In the genomic region with DNA sequence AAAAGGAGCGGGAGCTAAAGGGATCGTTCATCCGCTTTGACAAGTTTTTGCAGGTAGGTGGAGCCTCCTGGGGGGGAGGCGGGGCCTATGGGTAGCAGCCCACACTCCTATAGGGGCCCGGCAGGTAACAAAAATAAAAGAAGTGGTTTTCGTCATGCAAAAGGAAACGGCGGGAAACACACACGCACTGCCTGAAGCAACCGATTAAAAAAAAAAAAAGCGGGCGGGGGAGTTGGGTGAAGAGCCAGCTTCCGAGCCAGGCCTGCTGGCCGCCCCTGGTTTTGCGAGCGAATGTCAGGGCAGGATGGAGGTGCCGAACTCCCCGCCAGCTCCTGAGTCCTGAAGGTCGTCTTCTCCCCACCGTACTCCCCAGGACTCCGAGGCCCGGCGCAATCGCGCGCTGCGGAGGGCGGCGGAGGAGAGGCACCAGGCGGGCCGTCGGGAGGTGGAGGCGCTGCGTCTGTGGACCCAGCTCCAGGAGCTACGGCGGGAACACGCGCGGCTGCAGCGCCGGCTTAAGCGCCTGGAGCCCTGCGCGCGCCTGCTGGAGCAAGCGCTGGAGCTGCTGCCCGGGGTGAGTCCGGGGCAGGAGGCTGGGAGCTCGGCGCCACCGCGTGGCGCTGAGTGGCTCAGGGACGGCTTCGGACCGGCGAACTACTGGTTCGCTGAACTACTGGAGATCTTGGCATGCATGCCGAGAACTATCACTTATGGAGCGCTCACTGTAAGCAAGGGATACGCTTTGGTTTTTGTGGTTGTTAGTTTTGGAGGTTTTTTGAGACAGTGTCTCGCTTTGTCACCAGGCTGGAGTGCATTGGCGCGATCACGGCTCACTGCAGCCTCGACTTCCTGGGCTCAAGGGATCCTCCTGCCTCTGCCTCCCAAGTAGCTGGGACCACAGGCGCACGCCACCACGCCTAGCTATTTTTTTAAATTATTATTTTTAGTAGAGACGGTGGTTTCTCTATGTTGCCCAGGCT, we compare ENCODE assay signal across 1 cellular context.
TF ChIP-seq lines count a peak whose summit lies in the region.

No MANE protein-coding gene starts in this region.

TF ChIP-seq in K562, 482 proteins besides CTCF, POLR2A, EP300 and RAD21 (continued from another document and continues in another):
- TF ChIP-seq ATF6 (CRISPR knock-in tag; IDR thresholded peaks at IDR 0.05) (no peak), TRIM24 (IDR thresholded peaks at IDR 0.05) (no peak), FOXA1 (IDR thresholded peaks at IDR 0.05; ENCODE audit: borderline replicate concordance) (no peak), HSF4 (CRISPR knock-in tag; IDR thresholded peaks at IDR 0.05; ENCODE audit: borderline replicate concordance) (no peak), DMBX1 (CRISPR knock-in tag; IDR thresholded peaks at IDR 0.05; ENCODE audit: borderline replicate concordance) (no peak), EGR1 (conservative IDR thresholded peaks at IDR 0.05) (no peak), ELF1 (tag; IDR thresholded peaks at IDR 0.05) (no peak), ZNF780A (CRISPR knock-in tag; IDR thresholded peaks at IDR 0.05) (no peak), KHSRP (IDR thresholded peaks at IDR 0.05) (no peak), SAFB2 (IDR thresholded peaks at IDR 0.05; ENCODE audit: borderline replicate concordance, low read depth, low read length, severe bottlenecking) (no peak), CSDE1 (IDR thresholded peaks at IDR 0.05) (no peak), ZNF146 (CRISPR knock-in tag; IDR thresholded peaks at IDR 0.05; ENCODE audit: unreplicated experiment) (no peak), ZNF232 (CRISPR knock-in tag; IDR thresholded peaks at IDR 0.05) (peak; percentile 96), ZNF217 (CRISPR knock-in tag; IDR thresholded peaks at IDR 0.05) (no peak), RBFOX2 (IDR thresholded peaks at IDR 0.05; ENCODE audit: low read depth, low read length) (peak; percentile 52), ZBTB8A (IDR thresholded peaks at IDR 0.05; ENCODE audit: partially characterized antibody) (no peak), CTBP1 (IDR thresholded peaks at IDR 0.05; ENCODE audit: borderline replicate concordance) (peak; percentile 80; the same call in 1 of the 2 replicates), ZFX (CRISPR knock-in tag; IDR thresholded peaks at IDR 0.05) (peak; percentile 62), ZNF3 (CRISPR knock-in tag; IDR thresholded peaks at IDR 0.05) (no peak), ETV6 (IDR thresholded peaks at IDR 0.05; ENCODE audit: borderline replicate concordance in 1 of 2, low read depth in 2 of 2, low read length in 1 of 2) (no peak), ETV6 (CRISPR knock-in tag; IDR thresholded peaks at IDR 0.05; ENCODE audit: borderline replicate concordance) (peak; percentile 76; the same call in 1 of the 2 replicates), ZNF551 (CRISPR knock-in tag; IDR thresholded peaks at IDR 0.05) (no peak), JUNB (CRISPR knock-in tag; conservative IDR thresholded peaks at IDR 0.05) (no peak), DACH1 (IDR thresholded peaks at IDR 0.05; ENCODE audit: partially characterized antibody) (no peak), OTX1 (CRISPR knock-in tag; IDR thresholded peaks at IDR 0.05) (no peak), NCOA6 (IDR thresholded peaks at IDR 0.05) (no peak), ZNF124 (CRISPR knock-in tag; IDR thresholded peaks at IDR 0.05) (no peak), ZNF408 (CRISPR knock-in tag; IDR thresholded peaks at IDR 0.05; ENCODE audit: low read depth) (no peak), HDAC6 (IDR thresholded peaks at IDR 0.05; ENCODE audit: low read depth, low read length) (peak; percentile 90; the same call in 1 of the 2 replicates), MEF2D (tag; conservative IDR thresholded peaks at IDR 0.05; ENCODE audit: low read depth) (no peak), SP1 (CRISPR knock-in tag; IDR thresholded peaks at IDR 0.05) (no peak), TBP (optimal IDR thresholded peaks at IDR 0.05; ENCODE audit: low read depth, low read length) (no peak), TRIM28 (IDR thresholded peaks at IDR 0.05) (no peak), ESRRA (IDR thresholded peaks at IDR 0.05; ENCODE audit: borderline replicate concordance, low read depth) (no peak; the same call in 1 of the 2 replicates), GTF2B (IDR thresholded peaks at IDR 0.05; ENCODE audit: extremely low read depth, insufficient read length) (no peak), MED1 (CRISPR knock-in tag; IDR thresholded peaks at IDR 0.05; ENCODE audit: borderline replicate concordance) (no peak), HMG20A (CRISPR knock-in tag; conservative IDR thresholded peaks at IDR 0.05) (no peak), ASH1L (IDR thresholded peaks at IDR 0.05; ENCODE audit: borderline replicate concordance, low read depth, partially characterized antibody) (no peak), RCOR1 (IDR thresholded peaks at IDR 0.05; ENCODE audit: borderline replicate concordance in 1 of 2, low read depth in 2 of 2, low read length in 2 of 2) (peak in 1 of 2 experiments; percentile 31; a peak in 1 of 4 replicates), MTA3 (IDR thresholded peaks at IDR 0.05; ENCODE audit: borderline replicate concordance) (0 out of 2 replicates have a peak, but pooled peaks have one; percentile 56), HMBOX1 (IDR thresholded peaks at IDR 0.05) (no peak), HIVEP1 (CRISPR knock-in tag; IDR thresholded peaks at IDR 0.05) (no peak), TAF7 (tag; IDR thresholded peaks at IDR 0.05) (no peak), CEBPZ (IDR thresholded peaks at IDR 0.05; ENCODE audit: borderline replicate concordance, low read depth, low read length) (no peak), SLC30A9 (CRISPR knock-in tag; IDR thresholded peaks at IDR 0.05) (no peak), SMC3 (conservative IDR thresholded peaks at IDR 0.05; ENCODE audit: insufficient read depth, low read depth, low read length) (peak; percentile 59), NRF1 (conservative IDR thresholded peaks at IDR 0.05 in 1 of 2, IDR thresholded peaks at IDR 0.05 in 1 of 2) (peak; percentile 85 to 88), CBX1 (IDR thresholded peaks at IDR 0.05; ENCODE audit: low read depth) (0 out of 2 replicates have a peak, but pooled peaks have one; percentile 41), ZBTB17 (CRISPR knock-in tag; IDR thresholded peaks at IDR 0.05) (no peak), JUND (IDR thresholded peaks at IDR 0.05; ENCODE audit: borderline replicate concordance, low read depth, low read length) (0 out of 2 replicates have a peak, but pooled peaks have one; percentile 19), JUND (tag; IDR thresholded peaks at IDR 0.05; ENCODE audit: borderline replicate concordance, low read depth, low read length) (no peak), SMAD4 (CRISPR knock-in tag; conservative IDR thresholded peaks at IDR 0.05) (peak; percentile 69), ZNF584 (CRISPR knock-in tag; IDR thresholded peaks at IDR 0.05; ENCODE audit: low read depth) (no peak), ZNF766 (CRISPR knock-in tag; conservative IDR thresholded peaks at IDR 0.05) (no peak), CCNT2 (IDR thresholded peaks at IDR 0.05; ENCODE audit: borderline replicate concordance, extremely low read depth, insufficient read length, low read depth, low read length) (peak; percentile 28)
- TF ChIP-seq, protein P1, sequence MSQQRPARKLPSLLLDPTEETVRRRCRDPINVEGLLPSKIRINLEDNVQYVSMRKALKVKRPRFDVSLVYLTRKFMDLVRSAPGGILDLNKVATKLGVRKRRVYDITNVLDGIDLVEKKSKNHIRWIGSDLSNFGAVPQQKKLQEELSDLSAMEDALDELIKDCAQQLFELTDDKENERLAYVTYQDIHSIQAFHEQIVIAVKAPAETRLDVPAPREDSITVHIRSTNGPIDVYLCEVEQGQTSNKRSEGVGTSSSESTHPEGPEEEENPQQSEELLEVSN (IDR thresholded peaks at IDR 0.05; ENCODE audit: borderline replicate concordance in 1 of 2, extremely low read depth in 1 of 2, insufficient read depth in 1 of 2, insufficient read length in 1 of 2, low read depth in 1 of 2, low read length in 1 of 2, poor library complexity in 1 of 2, severe bottlenecking in 1 of 2) = peak; percentile 75 to 93
- TF ChIP-seq, protein P2, sequence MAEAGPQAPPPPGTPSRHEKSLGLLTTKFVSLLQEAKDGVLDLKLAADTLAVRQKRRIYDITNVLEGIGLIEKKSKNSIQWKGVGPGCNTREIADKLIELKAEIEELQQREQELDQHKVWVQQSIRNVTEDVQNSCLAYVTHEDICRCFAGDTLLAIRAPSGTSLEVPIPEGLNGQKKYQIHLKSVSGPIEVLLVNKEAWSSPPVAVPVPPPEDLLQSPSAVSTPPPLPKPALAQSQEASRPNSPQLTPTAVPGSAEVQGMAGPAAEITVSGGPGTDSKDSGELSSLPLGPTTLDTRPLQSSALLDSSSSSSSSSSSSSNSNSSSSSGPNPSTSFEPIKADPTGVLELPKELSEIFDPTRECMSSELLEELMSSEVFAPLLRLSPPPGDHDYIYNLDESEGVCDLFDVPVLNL (CRISPR knock-in tag; IDR thresholded peaks at IDR 0.05; ENCODE audit: low read depth) = peak; percentile 29; the same call in 1 of the 2 replicates
- TF ChIP-seq, protein P3, sequence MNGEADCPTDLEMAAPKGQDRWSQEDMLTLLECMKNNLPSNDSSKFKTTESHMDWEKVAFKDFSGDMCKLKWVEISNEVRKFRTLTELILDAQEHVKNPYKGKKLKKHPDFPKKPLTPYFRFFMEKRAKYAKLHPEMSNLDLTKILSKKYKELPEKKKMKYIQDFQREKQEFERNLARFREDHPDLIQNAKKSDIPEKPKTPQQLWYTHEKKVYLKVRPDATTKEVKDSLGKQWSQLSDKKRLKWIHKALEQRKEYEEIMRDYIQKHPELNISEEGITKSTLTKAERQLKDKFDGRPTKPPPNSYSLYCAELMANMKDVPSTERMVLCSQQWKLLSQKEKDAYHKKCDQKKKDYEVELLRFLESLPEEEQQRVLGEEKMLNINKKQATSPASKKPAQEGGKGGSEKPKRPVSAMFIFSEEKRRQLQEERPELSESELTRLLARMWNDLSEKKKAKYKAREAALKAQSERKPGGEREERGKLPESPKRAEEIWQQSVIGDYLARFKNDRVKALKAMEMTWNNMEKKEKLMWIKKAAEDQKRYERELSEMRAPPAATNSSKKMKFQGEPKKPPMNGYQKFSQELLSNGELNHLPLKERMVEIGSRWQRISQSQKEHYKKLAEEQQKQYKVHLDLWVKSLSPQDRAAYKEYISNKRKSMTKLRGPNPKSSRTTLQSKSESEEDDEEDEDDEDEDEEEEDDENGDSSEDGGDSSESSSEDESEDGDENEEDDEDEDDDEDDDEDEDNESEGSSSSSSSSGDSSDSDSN (IDR thresholded peaks at IDR 0.05; ENCODE audit: borderline replicate concordance in 1 of 2, low read depth in 2 of 2, low read length in 2 of 2) = peak; percentile 97; a peak in 3 of 4 replicates
- TF ChIP-seq, protein P4, sequence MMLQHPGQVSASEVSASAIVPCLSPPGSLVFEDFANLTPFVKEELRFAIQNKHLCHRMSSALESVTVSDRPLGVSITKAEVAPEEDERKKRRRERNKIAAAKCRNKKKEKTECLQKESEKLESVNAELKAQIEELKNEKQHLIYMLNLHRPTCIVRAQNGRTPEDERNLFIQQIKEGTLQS (IDR thresholded peaks at IDR 0.05) = no peak
- TF ChIP-seq, protein P4 (CRISPR knock-in tag; conservative IDR thresholded peaks at IDR 0.05) = no peak
